Comparison of ENCODE assay signal across 8 cellular contexts in the genomic region with DNA sequence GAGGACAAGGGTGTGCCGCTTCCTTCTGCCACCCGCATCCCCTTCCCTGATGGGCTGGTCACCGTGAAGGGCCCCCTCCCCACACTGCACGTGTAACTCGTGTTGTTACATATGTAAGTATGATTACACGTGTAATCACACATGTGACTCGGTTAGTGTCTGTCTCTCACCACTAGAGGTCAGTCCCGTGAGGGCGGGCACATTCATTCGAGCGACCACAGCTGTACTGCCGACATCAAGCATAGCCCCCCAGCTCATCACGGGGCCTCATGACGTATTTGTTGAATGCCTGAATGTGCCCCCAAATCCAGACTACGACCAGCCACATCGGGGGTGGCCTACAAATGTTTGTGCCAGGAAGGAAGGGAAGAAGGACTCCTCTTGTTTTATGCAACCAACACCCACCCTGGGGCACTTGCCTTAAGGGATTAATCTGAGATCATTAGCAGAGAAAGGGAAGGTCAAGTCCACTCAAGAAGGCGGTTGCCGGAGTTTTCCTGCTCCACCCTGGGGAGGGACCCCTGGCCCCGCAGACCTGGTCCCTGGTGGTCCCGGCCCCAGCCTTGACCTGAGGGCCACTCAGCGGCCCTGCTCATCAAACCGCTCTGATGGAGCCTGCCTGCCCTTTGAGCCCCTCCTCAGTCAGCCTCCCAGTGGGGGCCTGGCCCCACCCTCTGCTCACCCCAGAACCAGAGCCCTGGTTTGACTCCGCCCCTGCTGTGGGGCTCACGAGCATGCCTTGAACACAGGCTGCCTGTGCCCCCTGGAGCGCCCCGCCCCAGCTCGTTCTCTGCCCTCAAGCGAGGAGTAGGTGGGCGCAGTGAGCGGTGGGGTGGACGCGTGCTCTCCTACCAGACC. TPM values are rescaled to one million over a fixed set of nuclear protein-coding genes. Genes with fewer than 3 reads are reported as not detected.
DNase-seq lines count a peak whose midpoint lies in the region; ATAC-seq and TF ChIP-seq lines count a peak whose summit lies in the region.

No MANE protein-coding gene starts in this region.

- no peak overlapping the region for H3K4me3 ChIP-seq in AG09309 (ENCODE audit: control insufficient read depth, low read depth, low read length)

- TF ChIP-seq CTCF in AG09309 (IDR thresholded peaks at IDR 0.05; ENCODE audit: control insufficient read depth, insufficient read depth, low read depth, low read length, missing control alignments) = peak; percentile 45

- H3K36me3 Mint-ChIP-seq in activated naive CD4-positive, alpha-beta T cell treated with anti-CD3 and anti-CD28 coated beads, Interleukin-2, amount 50 U/mL, for 72 hours = no peaks in the 10 kb centered on the region

- H3K27ac Mint-ChIP-seq in activated naive CD4-positive, alpha-beta T cell treated with anti-CD3 and anti-CD28 coated beads, Interleukin-2, amount 50 U/mL, for 72 hours = no peak overlapping the region

- DNase-seq in AG09309 (ENCODE audit: low read depth) = no peak
- DNase-seq in OCI-M1 (lab: John Stamatoyannopoulos, UW) = peak; percentile 69
- peak; percentile 42 to 45 for DNase-seq in activated naive CD4-positive, alpha-beta T cell treated with anti-CD3 and anti-CD28 coated beads, Interleukin-2, amount 50 U/mL, for 72 hours (ENCODE audit: low spot score in 2 of 2)
- peak; percentile 72 for DNase-seq in iPS-NIHi7 (ENCODE audit: extremely low spot score)
- peak; percentile 14 for DNase-seq in stimulated activated CD8-positive, alpha-beta memory T cell treated with anti-CD3 and anti-CD28 coated beads, Interleukin-12 subunit alpha, Interleukin-12 subunit beta, amount 100 ng/mL, for 1 hour (ENCODE audit: low read depth)
- no peak for DNase-seq in GM03348 (ENCODE audit: low spot score)

- ATAC-seq in GM18868 (IDR thresholded peaks at IDR 0.05; ENCODE audit: unreplicated experiment) (peak; percentile 90), HG03103 (IDR thresholded peaks at IDR 0.05; ENCODE audit: low read depth, unreplicated experiment) (peak; percentile 95)
- peak; percentile 63 to 74 for ATAC-seq in activated naive CD4-positive, alpha-beta T cell treated with anti-CD3 and anti-CD28 coated beads, Interleukin-2, amount 50 U/mL, for 72 hours

- H3K9me3 Mint-ChIP-seq in activated naive CD4-positive, alpha-beta T cell treated with anti-CD3 and anti-CD28 coated beads, Interleukin-2, amount 50 U/mL, for 72 hours = no peaks in the 10 kb centered on the region

RNA-seq across cellular contexts. Expression of a gene that starts 52.8 kb away (rescaled TPM):
- total RNA-seq in activated naive CD4-positive, alpha-beta T cell treated with anti-CD3 and anti-CD28 coated beads, Interleukin-2, amount 50 U/mL, for 72 hours = under 1 TPM; 0.18 to 0.32 TPM

Comparison
In these comparisons a context has a peak if more than half of its experiments do, and no peak if none do; other contexts are left out.
1. DNase-seq: peak in OCI-M1 (single experiment), activated naive CD4-positive, alpha-beta T cell treated with anti-CD3 and anti-CD28 coated beads, Interleukin-2, amount 50 U/mL, for 72 hours (2 of 2), iPS-NIHi7 (single experiment) and stimulated activated CD8-positive, alpha-beta memory T cell treated with anti-CD3 and anti-CD28 coated beads, Interleukin-12 subunit alpha, Interleukin-12 subunit beta, amount 100 ng/mL, for 1 hour (single experiment); none in AG09309 (single experiment) and GM03348 (single experiment).
2. Peak in every context shown above with its lines, with median percentiles within 50 percentile points of each other: ATAC-seq.